1 cellular context compared by ENCODE assay signal in the genomic region with DNA sequence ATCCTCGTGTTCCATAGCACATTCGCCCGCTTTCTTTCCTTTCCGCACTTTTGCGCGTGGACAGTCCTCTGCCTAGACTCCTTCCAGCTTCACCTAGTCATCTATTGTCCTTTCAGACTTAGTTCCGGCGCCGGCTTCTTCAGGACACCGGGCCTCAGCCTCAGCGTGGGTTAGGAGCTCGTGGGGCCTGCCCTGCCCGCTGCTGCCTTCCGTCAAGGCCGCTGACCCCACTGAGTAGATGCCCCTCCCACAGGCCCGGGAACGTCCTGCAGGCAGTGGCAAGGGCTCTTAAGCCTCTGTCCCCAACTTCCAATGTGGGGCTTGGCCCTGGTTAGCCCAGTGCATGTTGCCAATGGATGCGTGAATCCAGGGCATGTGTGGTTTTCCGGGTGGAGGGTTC.
TF ChIP-seq lines count a peak whose summit lies in the region.

No MANE protein-coding gene starts in this region.

TF ChIP-seq in WTC11, 78 proteins besides CTCF, POLR2A, EP300 and RAD21 (continued from another document):
- TF ChIP-seq, protein P1, sequence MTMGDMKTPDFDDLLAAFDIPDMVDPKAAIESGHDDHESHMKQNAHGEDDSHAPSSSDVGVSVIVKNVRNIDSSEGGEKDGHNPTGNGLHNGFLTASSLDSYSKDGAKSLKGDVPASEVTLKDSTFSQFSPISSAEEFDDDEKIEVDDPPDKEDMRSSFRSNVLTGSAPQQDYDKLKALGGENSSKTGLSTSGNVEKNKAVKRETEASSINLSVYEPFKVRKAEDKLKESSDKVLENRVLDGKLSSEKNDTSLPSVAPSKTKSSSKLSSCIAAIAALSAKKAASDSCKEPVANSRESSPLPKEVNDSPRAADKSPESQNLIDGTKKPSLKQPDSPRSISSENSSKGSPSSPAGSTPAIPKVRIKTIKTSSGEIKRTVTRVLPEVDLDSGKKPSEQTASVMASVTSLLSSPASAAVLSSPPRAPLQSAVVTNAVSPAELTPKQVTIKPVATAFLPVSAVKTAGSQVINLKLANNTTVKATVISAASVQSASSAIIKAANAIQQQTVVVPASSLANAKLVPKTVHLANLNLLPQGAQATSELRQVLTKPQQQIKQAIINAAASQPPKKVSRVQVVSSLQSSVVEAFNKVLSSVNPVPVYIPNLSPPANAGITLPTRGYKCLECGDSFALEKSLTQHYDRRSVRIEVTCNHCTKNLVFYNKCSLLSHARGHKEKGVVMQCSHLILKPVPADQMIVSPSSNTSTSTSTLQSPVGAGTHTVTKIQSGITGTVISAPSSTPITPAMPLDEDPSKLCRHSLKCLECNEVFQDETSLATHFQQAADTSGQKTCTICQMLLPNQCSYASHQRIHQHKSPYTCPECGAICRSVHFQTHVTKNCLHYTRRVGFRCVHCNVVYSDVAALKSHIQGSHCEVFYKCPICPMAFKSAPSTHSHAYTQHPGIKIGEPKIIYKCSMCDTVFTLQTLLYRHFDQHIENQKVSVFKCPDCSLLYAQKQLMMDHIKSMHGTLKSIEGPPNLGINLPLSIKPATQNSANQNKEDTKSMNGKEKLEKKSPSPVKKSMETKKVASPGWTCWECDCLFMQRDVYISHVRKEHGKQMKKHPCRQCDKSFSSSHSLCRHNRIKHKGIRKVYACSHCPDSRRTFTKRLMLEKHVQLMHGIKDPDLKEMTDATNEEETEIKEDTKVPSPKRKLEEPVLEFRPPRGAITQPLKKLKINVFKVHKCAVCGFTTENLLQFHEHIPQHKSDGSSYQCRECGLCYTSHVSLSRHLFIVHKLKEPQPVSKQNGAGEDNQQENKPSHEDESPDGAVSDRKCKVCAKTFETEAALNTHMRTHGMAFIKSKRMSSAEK (CRISPR knock-in tag; IDR thresholded peaks at IDR 0.05; ENCODE audit: borderline replicate concordance), result no peak
- TF ChIP-seq HMGA2 (CRISPR knock-in tag; IDR thresholded peaks at IDR 0.05), result no peak
- TF ChIP-seq, protein P2, sequence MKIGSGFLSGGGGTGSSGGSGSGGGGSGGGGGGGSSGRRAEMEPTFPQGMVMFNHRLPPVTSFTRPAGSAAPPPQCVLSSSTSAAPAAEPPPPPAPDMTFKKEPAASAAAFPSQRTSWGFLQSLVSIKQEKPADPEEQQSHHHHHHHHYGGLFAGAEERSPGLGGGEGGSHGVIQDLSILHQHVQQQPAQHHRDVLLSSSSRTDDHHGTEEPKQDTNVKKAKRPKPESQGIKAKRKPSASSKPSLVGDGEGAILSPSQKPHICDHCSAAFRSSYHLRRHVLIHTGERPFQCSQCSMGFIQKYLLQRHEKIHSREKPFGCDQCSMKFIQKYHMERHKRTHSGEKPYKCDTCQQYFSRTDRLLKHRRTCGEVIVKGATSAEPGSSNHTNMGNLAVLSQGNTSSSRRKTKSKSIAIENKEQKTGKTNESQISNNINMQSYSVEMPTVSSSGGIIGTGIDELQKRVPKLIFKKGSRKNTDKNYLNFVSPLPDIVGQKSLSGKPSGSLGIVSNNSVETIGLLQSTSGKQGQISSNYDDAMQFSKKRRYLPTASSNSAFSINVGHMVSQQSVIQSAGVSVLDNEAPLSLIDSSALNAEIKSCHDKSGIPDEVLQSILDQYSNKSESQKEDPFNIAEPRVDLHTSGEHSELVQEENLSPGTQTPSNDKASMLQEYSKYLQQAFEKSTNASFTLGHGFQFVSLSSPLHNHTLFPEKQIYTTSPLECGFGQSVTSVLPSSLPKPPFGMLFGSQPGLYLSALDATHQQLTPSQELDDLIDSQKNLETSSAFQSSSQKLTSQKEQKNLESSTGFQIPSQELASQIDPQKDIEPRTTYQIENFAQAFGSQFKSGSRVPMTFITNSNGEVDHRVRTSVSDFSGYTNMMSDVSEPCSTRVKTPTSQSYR (CRISPR knock-in tag; IDR thresholded peaks at IDR 0.05), result no peak
- TF ChIP-seq, protein P3, sequence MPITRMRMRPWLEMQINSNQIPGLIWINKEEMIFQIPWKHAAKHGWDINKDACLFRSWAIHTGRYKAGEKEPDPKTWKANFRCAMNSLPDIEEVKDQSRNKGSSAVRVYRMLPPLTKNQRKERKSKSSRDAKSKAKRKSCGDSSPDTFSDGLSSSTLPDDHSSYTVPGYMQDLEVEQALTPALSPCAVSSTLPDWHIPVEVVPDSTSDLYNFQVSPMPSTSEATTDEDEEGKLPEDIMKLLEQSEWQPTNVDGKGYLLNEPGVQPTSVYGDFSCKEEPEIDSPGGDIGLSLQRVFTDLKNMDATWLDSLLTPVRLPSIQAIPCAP (CRISPR knock-in tag; IDR thresholded peaks at IDR 0.05), result no peak
- TF ChIP-seq CBFB (CRISPR knock-in tag; IDR thresholded peaks at IDR 0.05; ENCODE audit: low read depth), result no peak
- TF ChIP-seq, protein P4, sequence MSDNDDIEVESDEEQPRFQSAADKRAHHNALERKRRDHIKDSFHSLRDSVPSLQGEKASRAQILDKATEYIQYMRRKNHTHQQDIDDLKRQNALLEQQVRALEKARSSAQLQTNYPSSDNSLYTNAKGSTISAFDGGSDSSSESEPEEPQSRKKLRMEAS (CRISPR knock-in tag; IDR thresholded peaks at IDR 0.05), result 0 out of 2 replicates have a peak, but pooled peaks have one; percentile 47
